1 cellular context compared by ENCODE assay signal in the genomic region with DNA sequence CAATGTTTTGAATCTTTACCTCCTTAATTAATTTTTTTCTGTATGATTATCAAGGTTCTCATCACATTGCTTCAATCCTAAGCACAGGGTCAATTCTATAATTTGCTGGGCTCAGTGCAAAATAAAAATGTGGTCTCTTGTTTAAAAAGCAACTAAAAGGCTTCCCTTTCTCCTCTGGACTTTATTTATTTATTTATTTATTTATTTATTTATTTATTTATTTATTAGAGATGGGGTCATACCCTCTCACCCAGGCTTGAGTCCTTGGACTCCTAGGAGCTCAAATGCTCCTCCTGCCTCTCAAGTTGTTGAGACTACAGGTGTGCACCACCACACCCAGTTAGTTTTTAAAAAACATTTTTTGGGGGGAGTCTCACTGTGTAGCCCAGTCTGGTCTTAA.
TF ChIP-seq lines count a peak whose summit lies in the region.

No MANE protein-coding gene starts in this region.

TF ChIP-seq in HEK293, 187 proteins besides CTCF, POLR2A, EP300 and RAD21 (continued from another document):
- TF ChIP-seq, protein P1, sequence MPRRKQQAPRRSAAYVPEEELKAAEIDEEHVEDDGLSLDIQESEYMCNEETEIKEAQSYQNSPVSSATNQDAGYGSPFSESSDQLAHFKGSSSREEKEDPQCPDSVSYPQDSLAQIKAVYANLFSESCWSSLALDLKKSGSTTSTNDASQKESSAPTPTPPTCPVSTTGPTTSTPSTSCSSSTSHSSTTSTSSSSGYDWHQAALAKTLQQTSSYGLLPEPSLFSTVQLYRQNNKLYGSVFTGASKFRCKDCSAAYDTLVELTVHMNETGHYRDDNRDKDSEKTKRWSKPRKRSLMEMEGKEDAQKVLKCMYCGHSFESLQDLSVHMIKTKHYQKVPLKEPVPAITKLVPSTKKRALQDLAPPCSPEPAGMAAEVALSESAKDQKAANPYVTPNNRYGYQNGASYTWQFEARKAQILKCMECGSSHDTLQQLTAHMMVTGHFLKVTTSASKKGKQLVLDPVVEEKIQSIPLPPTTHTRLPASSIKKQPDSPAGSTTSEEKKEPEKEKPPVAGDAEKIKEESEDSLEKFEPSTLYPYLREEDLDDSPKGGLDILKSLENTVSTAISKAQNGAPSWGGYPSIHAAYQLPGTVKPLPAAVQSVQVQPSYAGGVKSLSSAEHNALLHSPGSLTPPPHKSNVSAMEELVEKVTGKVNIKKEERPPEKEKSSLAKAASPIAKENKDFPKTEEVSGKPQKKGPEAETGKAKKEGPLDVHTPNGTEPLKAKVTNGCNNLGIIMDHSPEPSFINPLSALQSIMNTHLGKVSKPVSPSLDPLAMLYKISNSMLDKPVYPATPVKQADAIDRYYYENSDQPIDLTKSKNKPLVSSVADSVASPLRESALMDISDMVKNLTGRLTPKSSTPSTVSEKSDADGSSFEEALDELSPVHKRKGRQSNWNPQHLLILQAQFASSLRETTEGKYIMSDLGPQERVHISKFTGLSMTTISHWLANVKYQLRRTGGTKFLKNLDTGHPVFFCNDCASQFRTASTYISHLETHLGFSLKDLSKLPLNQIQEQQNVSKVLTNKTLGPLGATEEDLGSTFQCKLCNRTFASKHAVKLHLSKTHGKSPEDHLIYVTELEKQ (tag by site-specific recombination; IDR thresholded peaks at IDR 0.05; ENCODE audit: borderline replicate concordance) = no peak
- TF ChIP-seq ZBTB1 (tag by site-specific recombination; IDR thresholded peaks at IDR 0.05) = no peak
- no peak for TF ChIP-seq YY1 (tag by site-specific recombination; IDR thresholded peaks at IDR 0.05)
- TF ChIP-seq PRDM1 (tag by site-specific recombination; IDR thresholded peaks at IDR 0.05) = no peak
- TF ChIP-seq ZNF629 (tag by site-specific recombination; IDR thresholded peaks at IDR 0.05) = no peak
- TF ChIP-seq ZNF555 (tag by site-specific recombination; conservative IDR thresholded peaks at IDR 0.05) = peak; percentile 50
- TF ChIP-seq, protein P2, sequence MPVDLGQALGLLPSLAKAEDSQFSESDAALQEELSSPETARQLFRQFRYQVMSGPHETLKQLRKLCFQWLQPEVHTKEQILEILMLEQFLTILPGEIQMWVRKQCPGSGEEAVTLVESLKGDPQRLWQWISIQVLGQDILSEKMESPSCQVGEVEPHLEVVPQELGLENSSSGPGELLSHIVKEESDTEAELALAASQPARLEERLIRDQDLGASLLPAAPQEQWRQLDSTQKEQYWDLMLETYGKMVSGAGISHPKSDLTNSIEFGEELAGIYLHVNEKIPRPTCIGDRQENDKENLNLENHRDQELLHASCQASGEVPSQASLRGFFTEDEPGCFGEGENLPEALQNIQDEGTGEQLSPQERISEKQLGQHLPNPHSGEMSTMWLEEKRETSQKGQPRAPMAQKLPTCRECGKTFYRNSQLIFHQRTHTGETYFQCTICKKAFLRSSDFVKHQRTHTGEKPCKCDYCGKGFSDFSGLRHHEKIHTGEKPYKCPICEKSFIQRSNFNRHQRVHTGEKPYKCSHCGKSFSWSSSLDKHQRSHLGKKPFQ (tag by site-specific recombination; IDR thresholded peaks at IDR 0.05) = no peak
- no peak for TF ChIP-seq ZNF830 (tag by site-specific recombination; IDR thresholded peaks at IDR 0.05; ENCODE audit: low read depth)
- TF ChIP-seq BCL11B (tag by site-specific recombination; IDR thresholded peaks at IDR 0.05; ENCODE audit: low read depth) = no peak
- TF ChIP-seq, protein P3, sequence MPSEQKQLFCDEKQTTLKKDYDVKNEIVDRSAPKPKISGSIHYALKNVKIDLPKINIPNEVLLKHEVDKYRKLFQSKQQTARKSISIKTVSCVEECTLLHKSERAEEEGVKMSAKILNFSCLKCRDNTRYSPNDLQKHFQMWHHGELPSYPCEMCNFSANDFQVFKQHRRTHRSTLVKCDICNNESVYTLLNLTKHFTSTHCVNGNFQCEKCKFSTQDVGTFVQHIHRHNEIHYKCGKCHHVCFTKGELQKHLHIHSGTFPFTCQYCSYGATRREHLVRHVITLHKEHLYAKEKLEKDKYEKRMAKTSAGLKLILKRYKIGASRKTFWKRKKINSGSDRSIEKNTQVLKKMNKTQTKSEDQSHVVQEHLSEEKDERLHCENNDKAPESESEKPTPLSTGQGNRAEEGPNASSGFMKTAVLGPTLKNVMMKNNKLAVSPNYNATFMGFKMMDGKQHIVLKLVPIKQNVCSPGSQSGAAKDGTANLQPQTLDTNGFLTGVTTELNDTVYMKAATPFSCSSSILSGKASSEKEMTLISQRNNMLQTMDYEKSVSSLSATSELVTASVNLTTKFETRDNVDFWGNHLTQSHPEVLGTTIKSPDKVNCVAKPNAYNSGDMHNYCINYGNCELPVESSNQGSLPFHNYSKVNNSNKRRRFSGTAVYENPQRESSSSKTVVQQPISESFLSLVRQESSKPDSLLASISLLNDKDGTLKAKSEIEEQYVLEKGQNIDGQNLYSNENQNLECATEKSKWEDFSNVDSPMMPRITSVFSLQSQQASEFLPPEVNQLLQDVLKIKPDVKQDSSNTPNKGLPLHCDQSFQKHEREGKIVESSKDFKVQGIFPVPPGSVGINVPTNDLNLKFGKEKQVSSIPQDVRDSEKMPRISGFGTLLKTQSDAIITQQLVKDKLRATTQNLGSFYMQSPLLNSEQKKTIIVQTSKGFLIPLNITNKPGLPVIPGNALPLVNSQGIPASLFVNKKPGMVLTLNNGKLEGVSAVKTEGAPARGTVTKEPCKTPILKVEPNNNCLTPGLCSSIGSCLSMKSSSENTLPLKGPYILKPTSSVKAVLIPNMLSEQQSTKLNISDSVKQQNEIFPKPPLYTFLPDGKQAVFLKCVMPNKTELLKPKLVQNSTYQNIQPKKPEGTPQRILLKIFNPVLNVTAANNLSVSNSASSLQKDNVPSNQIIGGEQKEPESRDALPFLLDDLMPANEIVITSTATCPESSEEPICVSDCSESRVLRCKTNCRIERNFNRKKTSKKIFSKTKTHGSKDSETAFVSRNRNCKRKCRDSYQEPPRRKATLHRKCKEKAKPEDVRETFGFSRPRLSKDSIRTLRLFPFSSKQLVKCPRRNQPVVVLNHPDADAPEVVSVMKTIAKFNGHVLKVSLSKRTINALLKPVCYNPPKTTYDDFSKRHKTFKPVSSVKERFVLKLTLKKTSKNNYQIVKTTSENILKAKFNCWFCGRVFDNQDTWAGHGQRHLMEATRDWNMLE (tag by site-specific recombination; conservative IDR thresholded peaks at IDR 0.05; ENCODE audit: low read depth) = peak; percentile 66
- no peak for TF ChIP-seq ZFP37 (tag by site-specific recombination; IDR thresholded peaks at IDR 0.05)
- no peak for TF ChIP-seq REPIN1 (tag by site-specific recombination; IDR thresholded peaks at IDR 0.05; ENCODE audit: low read depth)
- TF ChIP-seq ZNF792 (tag by site-specific recombination; IDR thresholded peaks at IDR 0.05) = no peak
- TF ChIP-seq, protein P4, sequence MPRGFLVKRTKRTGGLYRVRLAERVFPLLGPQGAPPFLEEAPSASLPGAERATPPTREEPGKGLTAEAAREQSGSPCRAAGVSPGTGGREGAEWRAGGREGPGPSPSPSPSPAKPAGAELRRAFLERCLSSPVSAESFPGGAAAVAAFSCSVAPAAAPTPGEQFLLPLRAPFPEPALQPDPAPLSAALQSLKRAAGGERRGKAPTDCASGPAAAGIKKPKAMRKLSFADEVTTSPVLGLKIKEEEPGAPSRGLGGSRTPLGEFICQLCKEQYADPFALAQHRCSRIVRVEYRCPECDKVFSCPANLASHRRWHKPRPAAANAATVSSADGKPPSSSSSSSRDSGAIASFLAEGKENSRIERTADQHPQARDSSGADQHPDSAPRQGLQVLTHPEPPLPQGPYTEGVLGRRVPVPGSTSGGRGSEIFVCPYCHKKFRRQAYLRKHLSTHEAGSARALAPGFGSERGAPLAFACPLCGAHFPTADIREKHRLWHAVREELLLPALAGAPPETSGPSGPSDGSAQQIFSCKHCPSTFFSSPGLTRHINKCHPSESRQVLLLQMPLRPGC (tag by site-specific recombination; IDR thresholded peaks at IDR 0.05) = no peak
- TF ChIP-seq ZFP3 (tag by site-specific recombination; IDR thresholded peaks at IDR 0.05; ENCODE audit: low read depth) = no peak
- no peak for TF ChIP-seq ZNF571 (tag by site-specific recombination; IDR thresholded peaks at IDR 0.05)
- TF ChIP-seq ZNF626 (tag by site-specific recombination; IDR thresholded peaks at IDR 0.05) = no peak
- TF ChIP-seq ZNF621 (tag by site-specific recombination; IDR thresholded peaks at IDR 0.05) = no peak
- TF ChIP-seq ZNF544 (tag by site-specific recombination; IDR thresholded peaks at IDR 0.05) = no peak
- TF ChIP-seq, protein P5, sequence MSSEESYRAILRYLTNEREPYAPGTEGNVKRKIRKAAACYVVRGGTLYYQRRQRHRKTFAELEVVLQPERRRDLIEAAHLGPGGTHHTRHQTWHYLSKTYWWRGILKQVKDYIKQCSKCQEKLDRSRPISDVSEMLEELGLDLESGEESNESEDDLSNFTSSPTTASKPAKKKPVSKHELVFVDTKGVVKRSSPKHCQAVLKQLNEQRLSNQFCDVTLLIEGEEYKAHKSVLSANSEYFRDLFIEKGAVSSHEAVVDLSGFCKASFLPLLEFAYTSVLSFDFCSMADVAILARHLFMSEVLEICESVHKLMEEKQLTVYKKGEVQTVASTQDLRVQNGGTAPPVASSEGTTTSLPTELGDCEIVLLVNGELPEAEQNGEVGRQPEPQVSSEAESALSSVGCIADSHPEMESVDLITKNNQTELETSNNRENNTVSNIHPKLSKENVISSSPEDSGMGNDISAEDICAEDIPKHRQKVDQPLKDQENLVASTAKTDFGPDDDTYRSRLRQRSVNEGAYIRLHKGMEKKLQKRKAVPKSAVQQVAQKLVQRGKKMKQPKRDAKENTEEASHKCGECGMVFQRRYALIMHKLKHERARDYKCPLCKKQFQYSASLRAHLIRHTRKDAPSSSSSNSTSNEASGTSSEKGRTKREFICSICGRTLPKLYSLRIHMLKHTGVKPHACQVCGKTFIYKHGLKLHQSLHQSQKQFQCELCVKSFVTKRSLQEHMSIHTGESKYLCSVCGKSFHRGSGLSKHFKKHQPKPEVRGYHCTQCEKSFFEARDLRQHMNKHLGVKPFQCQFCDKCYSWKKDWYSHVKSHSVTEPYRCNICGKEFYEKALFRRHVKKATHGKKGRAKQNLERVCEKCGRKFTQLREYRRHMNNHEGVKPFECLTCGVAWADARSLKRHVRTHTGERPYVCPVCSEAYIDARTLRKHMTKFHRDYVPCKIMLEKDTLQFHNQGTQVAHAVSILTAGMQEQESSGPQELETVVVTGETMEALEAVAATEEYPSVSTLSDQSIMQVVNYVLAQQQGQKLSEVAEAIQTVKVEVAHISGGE (tag by site-specific recombination; conservative IDR thresholded peaks at IDR 0.05; ENCODE audit: low read depth) = peak; percentile 54
- no peak for TF ChIP-seq ZNF292 (tag by site-specific recombination; IDR thresholded peaks at IDR 0.05; ENCODE audit: borderline replicate concordance, low read depth)
- no peak for TF ChIP-seq ZNF623 (tag by site-specific recombination; IDR thresholded peaks at IDR 0.05)
- TF ChIP-seq, protein P6, sequence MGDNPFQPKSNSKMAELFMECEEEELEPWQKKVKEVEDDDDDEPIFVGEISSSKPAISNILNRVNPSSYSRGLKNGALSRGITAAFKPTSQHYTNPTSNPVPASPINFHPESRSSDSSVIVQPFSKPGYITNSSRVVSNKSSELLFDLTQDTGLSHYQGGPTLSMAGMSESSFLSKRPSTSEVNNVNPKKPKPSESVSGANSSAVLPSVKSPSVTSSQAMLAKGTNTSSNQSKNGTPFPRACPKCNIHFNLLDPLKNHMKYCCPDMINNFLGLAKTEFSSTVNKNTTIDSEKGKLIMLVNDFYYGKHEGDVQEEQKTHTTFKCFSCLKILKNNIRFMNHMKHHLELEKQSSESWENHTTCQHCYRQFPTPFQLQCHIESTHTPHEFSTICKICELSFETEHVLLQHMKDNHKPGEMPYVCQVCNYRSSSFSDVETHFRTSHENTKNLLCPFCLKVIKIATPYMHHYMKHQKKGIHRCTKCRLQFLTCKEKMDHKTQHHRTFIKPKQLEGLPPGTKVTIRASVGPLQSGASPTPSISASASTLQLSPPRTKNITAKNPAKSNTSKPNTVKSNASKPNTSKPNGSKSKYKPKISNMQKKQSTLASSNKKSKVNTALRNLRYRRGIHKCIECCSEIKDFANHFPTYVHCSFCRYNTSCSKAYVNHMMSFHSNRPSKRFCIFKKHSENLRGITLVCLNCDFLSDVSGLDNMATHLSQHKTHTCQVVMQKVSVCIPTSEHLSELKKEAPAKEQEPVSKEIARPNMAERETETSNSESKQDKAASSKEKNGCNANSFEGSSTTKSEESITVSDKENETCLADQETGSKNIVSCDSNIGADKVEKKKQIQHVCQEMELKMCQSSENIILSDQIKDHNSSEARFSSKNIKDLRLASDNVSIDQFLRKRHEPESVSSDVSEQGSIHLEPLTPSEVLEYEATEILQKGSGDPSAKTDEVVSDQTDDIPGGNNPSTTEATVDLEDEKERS (tag by site-specific recombination; IDR thresholded peaks at IDR 0.05) = no peak
- TF ChIP-seq ZSCAN16 (tag by site-specific recombination; IDR thresholded peaks at IDR 0.05) = no peak
- TF ChIP-seq, protein P7, sequence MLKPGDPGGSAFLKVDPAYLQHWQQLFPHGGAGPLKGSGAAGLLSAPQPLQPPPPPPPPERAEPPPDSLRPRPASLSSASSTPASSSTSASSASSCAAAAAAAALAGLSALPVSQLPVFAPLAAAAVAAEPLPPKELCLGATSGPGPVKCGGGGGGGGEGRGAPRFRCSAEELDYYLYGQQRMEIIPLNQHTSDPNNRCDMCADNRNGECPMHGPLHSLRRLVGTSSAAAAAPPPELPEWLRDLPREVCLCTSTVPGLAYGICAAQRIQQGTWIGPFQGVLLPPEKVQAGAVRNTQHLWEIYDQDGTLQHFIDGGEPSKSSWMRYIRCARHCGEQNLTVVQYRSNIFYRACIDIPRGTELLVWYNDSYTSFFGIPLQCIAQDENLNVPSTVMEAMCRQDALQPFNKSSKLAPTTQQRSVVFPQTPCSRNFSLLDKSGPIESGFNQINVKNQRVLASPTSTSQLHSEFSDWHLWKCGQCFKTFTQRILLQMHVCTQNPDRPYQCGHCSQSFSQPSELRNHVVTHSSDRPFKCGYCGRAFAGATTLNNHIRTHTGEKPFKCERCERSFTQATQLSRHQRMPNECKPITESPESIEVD (tag by site-specific recombination; IDR thresholded peaks at IDR 0.05) = no peak
- TF ChIP-seq ZNF394 (tag by site-specific recombination; IDR thresholded peaks at IDR 0.05; ENCODE audit: borderline replicate concordance) = peak; percentile 49; the same call in 1 of the 2 replicates
- peak; percentile 51 for TF ChIP-seq ZNF426 (tag by site-specific recombination; IDR thresholded peaks at IDR 0.05)
- TF ChIP-seq ZNF133 (tag by site-specific recombination; IDR thresholded peaks at IDR 0.05) = no peak
- TF ChIP-seq ZNF23 (tag by site-specific recombination; IDR thresholded peaks at IDR 0.05; ENCODE audit: borderline replicate concordance) = no peak
- TF ChIP-seq IKZF3 (tag by site-specific recombination; IDR thresholded peaks at IDR 0.05) = no peak
